In the genomic region with DNA sequence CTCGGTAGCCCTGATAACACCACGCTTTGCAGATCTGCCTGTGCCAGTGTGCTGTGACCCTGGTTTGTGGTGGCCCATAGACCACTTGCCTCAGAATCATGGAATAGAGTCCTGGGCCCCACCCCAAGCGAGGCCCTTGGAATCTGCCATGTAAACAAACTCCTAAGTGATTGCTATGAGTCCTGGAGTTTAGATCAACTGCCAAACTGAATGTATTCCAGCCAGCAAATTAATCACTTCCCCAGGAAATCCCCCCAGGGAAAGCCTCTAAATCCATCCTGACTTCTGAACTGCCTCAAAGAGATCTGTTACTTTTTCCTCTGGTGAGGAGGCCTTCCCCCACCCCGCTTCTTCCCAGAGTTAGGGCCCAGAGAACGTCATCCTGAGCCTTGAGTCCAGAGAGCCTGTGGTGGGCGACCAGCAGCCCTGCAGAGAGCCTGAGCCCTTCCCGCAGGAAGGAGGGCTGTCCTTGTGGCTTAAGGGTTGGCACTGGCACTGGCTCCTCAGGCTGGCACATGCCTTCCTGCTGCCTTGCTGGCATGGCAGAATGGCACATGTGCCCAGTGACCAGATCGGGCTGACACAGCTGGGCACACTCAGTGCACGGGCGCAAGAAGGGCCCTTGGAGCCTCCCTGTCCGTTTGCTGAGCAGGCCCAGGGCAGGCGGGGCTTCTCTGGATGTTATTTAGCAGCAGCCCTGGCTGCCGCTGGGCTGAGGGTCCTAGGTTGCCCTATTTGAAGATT, we compare ENCODE assay signal across 18 cellular contexts. TPM values are rescaled to one million over a fixed set of nuclear protein-coding genes. Genes with fewer than 3 reads are reported as not detected.
A peak's percentile ranks its signal among the peaks of the same experiment; 100 is the strongest.
DNase-seq lines count a peak whose midpoint lies in the region; ATAC-seq, FAIRE-seq and TF ChIP-seq lines count a peak whose summit lies in the region.
"Had no signal": no experiment of that assay in that cellular context is flagged by ENCODE, and none has a peak within 500 bp of the region (broad histone marks: within the 10 kb centered on the region; RNA-seq: fewer than 3 reads in every experiment).

No MANE protein-coding gene starts in this region.

- no peaks in the 10 kb centered on the region for H3K9me3 ChIP-seq in right atrium auricular region
- H3K9me3 ChIP-seq in endothelial cell of umbilical vein (replicated peaks; ENCODE audit: control insufficient read depth, insufficient read depth, low read length) = no peaks in the 10 kb centered on the region
- no peaks in the 10 kb centered on the region for H3K9me3 ChIP-seq in mesodermal cell (ENCODE audit: control insufficient read depth, low read length)
- no peaks in the 10 kb centered on the region for H3K9me3 ChIP-seq in upper lobe of left lung
- H3K9me3 ChIP-seq: A549, adrenal gland had no signal

- H3K4me2 ChIP-seq in endothelial cell of umbilical vein (ENCODE audit: insufficient read depth, low read length) = no peak overlapping the region
- H3K4me2 ChIP-seq: A549 had no signal

- POLR2A ChIA-PET in endothelial cell of umbilical vein (lab: Charles Lee) = no interaction called here

- no peak for TF ChIP-seq EP300 in upper lobe of left lung (IDR thresholded peaks at IDR 0.05)

- H3K27me3 ChIP-seq in right atrium auricular region (no peaks in the 10 kb centered on the region), endothelial cell of umbilical vein (ENCODE audit: control insufficient read depth in 2 of 2, insufficient read depth in 2 of 2, low read length in 2 of 2) (peaks cover 2 to 12% of the 10 kb centered on the region in 2 experiments), upper lobe of left lung (no peaks in the 10 kb centered on the region)
- H3K27me3 ChIP-seq: adrenal gland had no signal

- TF ChIP-seq CTCF in right atrium auricular region (IDR thresholded peaks at IDR 0.05) (no peak), endothelial cell of umbilical vein (IDR thresholded peaks at IDR 0.05; ENCODE audit: extremely low read depth in 1 of 2, insufficient read depth in 1 of 2, low read depth in 1 of 2, low read length in 2 of 2) (no peak), upper lobe of left lung (IDR thresholded peaks at IDR 0.05) (no peak), lower leg skin (IDR thresholded peaks at IDR 0.05) (no peak)

- no peaks in the 10 kb centered on the region for H3K9me1 ChIP-seq in endothelial cell of umbilical vein (replicated peaks; ENCODE audit: control insufficient read depth, extremely low read depth, insufficient read depth, low read length)

- no peak overlapping the region for H3K27ac ChIP-seq in right atrium auricular region
- H3K27ac ChIP-seq in endothelial cell of umbilical vein (ENCODE audit: insufficient read depth, low read depth, low read length) = no peak overlapping the region
- H3K27ac ChIP-seq in mesodermal cell (ENCODE audit: low read depth, low read length, severe bottlenecking) = peak overlapping the region; percentile 71
- peak overlapping the region in 3 of 4 donors; percentile 15 to 28 (median 21) for H3K27ac ChIP-seq in upper lobe of left lung
- H3K27ac ChIP-seq: A549, adrenal gland, WERI-Rb-1 had no signal

- ATAC-seq in Right ventricle myocardium superior (ENCODE audit: poor library complexity) (peak; percentile 51), upper lobe of left lung (ENCODE audit: low FRiP score in 2 of 2) (peak; percentile 24 to 26), HG03039 (IDR thresholded peaks at IDR 0.05; ENCODE audit: unreplicated experiment) (no peak)
- ATAC-seq: A549 had no signal

- H3K9ac ChIP-seq in endothelial cell of umbilical vein (replicated peaks; ENCODE audit: extremely low read depth, insufficient read depth, low read length) = no peak overlapping the region

- no peak overlapping the region for H2AFZ ChIP-seq in endothelial cell of umbilical vein (ENCODE audit: low read depth, low read length)

- CTCF ChIA-PET in endothelial cell of umbilical vein (lab: Charles Lee) = interaction anchor here (1.6 kb wide), 1 partner anchor 21 kb away, joined by 7 read pairs; no protein-coding TSS in a partner anchor

- DNase-seq in Right ventricle myocardium superior (no peak), right atrium auricular region (ENCODE audit: low spot score) (no peak), endothelial cell of umbilical vein (ENCODE audit: low read depth, low spot score) (peak; percentile 69), upper lobe of left lung (no peak), lower leg skin (ENCODE audit: low spot score in 2 of 2) (no peak), SKM-1 (lab: John Stamatoyannopoulos, UW; ENCODE audit: unreplicated experiment) (no peak)
- DNase-seq: adrenal gland; DMS 273 treated with DMSO at 0.1 percent for 48 hours; GOT3; naive B cell; NCI-H510A treated with DMSO at 0.1 percent for 48 hours; SHP77; stimulated activated CD4-positive, alpha-beta T cell treated with anti-CD3 and anti-CD28 coated beads, Interleukin-12 subunit alpha, Interleukin-12 subunit beta, amount 100 ng/mL, for 4 hours; WERI-Rb-1 had no signal

- no TSS peak for BruUV-seq in endothelial cell of umbilical vein (replicated peaks; lab: Mats Ljungman, UMichigan)

- intact Hi-C loops in Right ventricle myocardium superior (cut with DNase I) = no loop called here
- intact Hi-C loops in endothelial cell of umbilical vein (cut with micrococcal nuclease) = no loop called here
- intact Hi-C loops in lower leg skin (cut with DNase I; ENCODE audit: low total_unique reads) = no loop called here

- H3K4me1 ChIP-seq in right atrium auricular region (peaks cover 0 to 24% of the 10 kb centered on the region in 2 donors), endothelial cell of umbilical vein (ENCODE audit: control insufficient read depth, extremely low read depth, insufficient read depth, low read length) (peaks cover 20% of the 10 kb centered on the region), mesodermal cell (ENCODE audit: control insufficient read depth, insufficient read depth, low read length, poor library complexity, severe bottlenecking) (peaks cover 65% of the 10 kb centered on the region), upper lobe of left lung (peaks cover 10 to 18% (median 14%) of the 10 kb centered on the region in 4 donors)
- H3K4me1 ChIP-seq: A549 had no signal

- dilution Hi-C loops in endothelial cell of umbilical vein (cut with MboI; ENCODE audit: extremely low pct_ligation_motif_present, low sequenced_read_pairs) = no loop called here

- no peaks in the 10 kb centered on the region for H4K20me1 ChIP-seq in endothelial cell of umbilical vein (replicated peaks; ENCODE audit: control insufficient read depth, extremely low read depth, insufficient read depth, low read length)

- H3K36me3 ChIP-seq in right atrium auricular region = no peaks in the 10 kb centered on the region
- H3K36me3 ChIP-seq in endothelial cell of umbilical vein (ENCODE audit: control insufficient read depth in 2 of 2, extremely low read depth in 1 of 2, insufficient read depth in 2 of 2, low read length in 2 of 2) = no peaks in the 10 kb centered on the region
- no peaks in the 10 kb centered on the region for H3K36me3 ChIP-seq in mesodermal cell (ENCODE audit: control insufficient read depth, insufficient read depth, low read length)
- no peaks in the 10 kb centered on the region for H3K36me3 ChIP-seq in upper lobe of left lung
- H3K36me3 ChIP-seq: adrenal gland, WERI-Rb-1 had no signal

- no peak overlapping the region for H3K4me3 ChIP-seq in right atrium auricular region
- H3K4me3 ChIP-seq in endothelial cell of umbilical vein (replicated peaks in 1 of 3; ENCODE audit: insufficient read depth in 1 of 3, low read depth in 1 of 3, low read length in 3 of 3) = no peak overlapping the region
- no peak overlapping the region for H3K4me3 ChIP-seq in mesodermal cell (ENCODE audit: extremely low read depth, insufficient read depth, low read length, poor library complexity, severe bottlenecking)
- no peak overlapping the region for H3K4me3 ChIP-seq in upper lobe of left lung
- no peak overlapping the region for H3K4me3 ChIP-seq in lower leg skin (ENCODE audit: low read depth, poor library complexity, severe bottlenecking)
- H3K4me3 ChIP-seq: A549, adrenal gland had no signal

- TF ChIP-seq POLR2A in endothelial cell of umbilical vein (IDR thresholded peaks at IDR 0.05; ENCODE audit: low read depth, low read length) = no peak
- no peak for TF ChIP-seq POLR2A in upper lobe of left lung (IDR thresholded peaks at IDR 0.05)
- TF ChIP-seq POLR2A in lower leg skin (IDR thresholded peaks at IDR 0.05) = no peak

- peak; percentile 81 for FAIRE-seq in endothelial cell of umbilical vein (lab: Jason Lieb, UNC)
- FAIRE-seq: A549, HTR-8/SVneo had no signal

- 88 to 95% methylated on average over 12 of the region's 13 CpGs for WGBS in mesodermal cell (ENCODE audit: insufficient coverage in 2 of 2), 2 experiments
- 74% methylated on average over 10 to 13 of the region's 13 CpGs for WGBS in upper lobe of left lung, 2 donors
- 58 to 63% methylated on average over 8 to 13 of the region's 13 CpGs for WGBS in lower leg skin, 2 donors

- no peaks in the 10 kb centered on the region for H3K79me2 ChIP-seq in endothelial cell of umbilical vein (ENCODE audit: control insufficient read depth, insufficient read depth, low read length)

TF ChIP-seq in endothelial cell of umbilical vein, 7 proteins besides CTCF, POLR2A, EP300 and RAD21 (continues in another document):
- TF ChIP-seq POLR2AphosphoS5 (IDR thresholded peaks at IDR 0.05; ENCODE audit: insufficient read depth, low read depth, low read length) (peak; percentile 54), MYC (IDR thresholded peaks at IDR 0.05; ENCODE audit: low read depth, low read length) (no peak), JUN (IDR thresholded peaks at IDR 0.05; ENCODE audit: borderline replicate concordance, insufficient read depth, insufficient read length, low read depth) (no peak), GATA2 (IDR thresholded peaks at IDR 0.05; ENCODE audit: insufficient read depth, insufficient read length, low read depth, low read length) (no peak), FOS (IDR thresholded peaks at IDR 0.05; ENCODE audit: borderline replicate concordance, insufficient read depth, low read length) (peak; percentile 30)

RNA-seq across cellular contexts. Expression of a gene that starts 50.6 kb away (rescaled TPM):
- total RNA-seq in Right ventricle myocardium superior = 23.2 TPM
- total RNA-seq in right atrium auricular region = 10 to 100 TPM; 22.9 to 23.3 TPM
- 18.4 and 18.5 TPM in 2 replicates for total RNA-seq in endothelial cell of umbilical vein
- 14.1 and 18.2 TPM in 2 replicates for polyA plus RNA-seq in endothelial cell of umbilical vein
- 8.2 and 10.1 TPM in 2 replicates for polyA plus RNA-seq in endothelial cell of umbilical vein (2011; cell fraction: cytosol; rRNA removed)
- polyA plus RNA-seq in endothelial cell of umbilical vein (2011; cell fraction: nucleus; rRNA removed) = 26.0 and 27.8 TPM in 2 replicates
- 13.4 and 14.5 TPM in 2 replicates for polyA plus RNA-seq in endothelial cell of umbilical vein (2012)
- polyA minus RNA-seq in endothelial cell of umbilical vein = 16.8 and 22.7 TPM in 2 replicates
- 10.3 TPM for polyA minus RNA-seq in endothelial cell of umbilical vein (2011; cell fraction: cytosol; rRNA and poly(A)+ RNA removed)
- polyA minus RNA-seq in endothelial cell of umbilical vein (2011; cell fraction: nucleus; rRNA and poly(A)+ RNA removed) = 11.2 and 16.4 TPM in 2 replicates
- polyA plus RNA-seq in mesodermal cell (2013, experiment 1 of 2) = 48.4 TPM
- 42.3 TPM for polyA plus RNA-seq in mesodermal cell (2013, experiment 2 of 2)
- total RNA-seq in upper lobe of left lung = 10 to 100 TPM; 48.0 to 94.3 (median 73.7) TPM
- 10 to 100 TPM; 35.8 to 44.9 (median 39.7) TPM for total RNA-seq in lower leg skin

Comparison
In these comparisons a context has a peak if more than half of its experiments do, and no peak if none do; other contexts are left out.
1. H3K27ac ChIP-seq: peak in mesodermal cell (single experiment) and upper lobe of left lung (3 of 4); none in right atrium auricular region (0 of 2) and endothelial cell of umbilical vein (single experiment).